Comparison of ENCODE assay signal across 17 cellular contexts in the genomic region with DNA sequence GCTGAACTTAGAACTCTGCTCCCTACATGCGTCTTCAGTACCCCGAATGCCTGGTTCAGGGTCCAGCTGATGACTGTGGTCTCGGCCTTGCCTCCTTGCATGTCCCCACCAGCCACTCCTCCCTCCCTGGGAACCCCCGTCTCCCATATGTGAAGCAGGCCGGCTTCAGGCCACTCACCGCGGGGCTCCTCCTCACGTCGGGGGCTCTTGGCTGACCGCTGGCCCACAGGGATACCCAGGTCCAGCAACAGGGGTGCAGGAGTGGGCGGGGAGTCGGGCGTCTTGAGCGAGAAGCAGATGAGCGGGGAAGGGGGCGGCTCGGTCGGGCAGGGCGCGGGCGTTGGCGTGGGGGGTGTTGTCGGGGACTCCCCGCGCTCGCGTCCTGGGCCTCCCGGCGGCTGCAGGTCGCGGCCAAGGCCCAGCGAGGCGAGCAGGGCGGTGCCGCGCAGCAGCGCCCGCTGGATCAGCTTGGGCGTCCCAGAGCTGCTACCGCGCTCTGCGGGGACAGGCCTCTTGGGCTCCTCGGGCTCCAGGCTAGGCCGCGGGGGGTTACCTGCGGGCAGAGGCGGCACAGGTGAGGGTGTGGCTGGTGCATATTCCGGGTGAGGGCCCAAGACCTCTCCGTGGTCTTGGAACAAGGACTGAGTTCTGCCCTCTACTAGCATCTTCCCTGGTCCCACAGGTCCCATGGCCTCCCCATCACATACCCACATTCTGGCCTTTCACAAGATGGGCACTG. TPM values are rescaled to one million over a fixed set of nuclear protein-coding genes. Genes with fewer than 3 reads are reported as not detected.
A peak's percentile ranks its signal among the peaks of the same experiment; 100 is the strongest.
DNase-seq lines count a peak whose midpoint lies in the region; ATAC-seq, FAIRE-seq and TF ChIP-seq lines count a peak whose summit lies in the region.
"Had no signal": no experiment of that assay in that cellular context is flagged by ENCODE, and none has a peak within 500 bp of the region (broad histone marks: within the 10 kb centered on the region; RNA-seq: fewer than 3 reads in every experiment).

No MANE protein-coding gene starts in this region.

- no peaks in the 10 kb centered on the region for H3K4me1 ChIP-seq in GM23338 (ENCODE audit: insufficient read depth)
- no peaks in the 10 kb centered on the region for H3K4me1 ChIP-seq in kidney (ENCODE audit: control insufficient read depth in 1 of 2, insufficient read depth in 1 of 2, low read depth in 1 of 2, low read length in 2 of 2)

- H2AFZ ChIP-seq in GM23338 = no peak overlapping the region
- H2AFZ ChIP-seq: GM23248 had no signal

- TF ChIP-seq CTCF in GM23338 (conservative IDR thresholded peaks at IDR 0.05; ENCODE audit: low read depth in 2 of 2) (no peak), kidney (IDR thresholded peaks at IDR 0.05; ENCODE audit: borderline replicate concordance, extremely low read depth, insufficient read depth) (no peak)

- peak overlapping the region; percentile 38 for H3K27ac Mint-ChIP-seq in activated naive CD8-positive, alpha-beta T cell treated with anti-CD3 and anti-CD28 coated beads for 36 hours
- no peak overlapping the region for H3K27ac Mint-ChIP-seq in activated naive CD8-positive, alpha-beta T cell treated with anti-CD3 and anti-CD28 coated beads, Interleukin-2, amount 50 U/mL, for 24 hours
- H3K27ac Mint-ChIP-seq in GM23338 = no peak overlapping the region
- peak overlapping the region; percentile 39 for H3K27ac Mint-ChIP-seq in stimulated activated naive B cell treated with anti-CD40 and anti-IgM and Interleukin-4, amounts not matched to agents 10 μg/mL and 1 μg/mL and 100 μg/mL, for 72 hours
- H3K27ac Mint-ChIP-seq: CD4-positive, alpha-beta T cell had no signal

- no peak overlapping the region for H3K4me3 Mint-ChIP-seq in activated naive CD8-positive, alpha-beta T cell treated with anti-CD3 and anti-CD28 coated beads for 36 hours
- H3K4me3 Mint-ChIP-seq in activated naive CD8-positive, alpha-beta T cell treated with anti-CD3 and anti-CD28 coated beads, Interleukin-2, amount 50 U/mL, for 24 hours = no peak overlapping the region
- H3K4me3 Mint-ChIP-seq in GM23338 = no peak overlapping the region; the same call in 2 of the 3 replicates
- H3K4me3 Mint-ChIP-seq in stimulated activated naive B cell treated with anti-CD40 and anti-IgM and Interleukin-4, amounts not matched to agents 10 μg/mL and 1 μg/mL and 100 μg/mL, for 72 hours = no peak overlapping the region
- H3K4me3 Mint-ChIP-seq: CD4-positive, alpha-beta T cell had no signal

- H3K27me3 Mint-ChIP-seq in activated naive CD8-positive, alpha-beta T cell treated with anti-CD3 and anti-CD28 coated beads for 36 hours = no peaks in the 10 kb centered on the region
- H3K27me3 Mint-ChIP-seq in activated naive CD8-positive, alpha-beta T cell treated with anti-CD3 and anti-CD28 coated beads, Interleukin-2, amount 50 U/mL, for 24 hours = no peaks in the 10 kb centered on the region
- peaks cover 11% of the 10 kb centered on the region for H3K27me3 Mint-ChIP-seq in GM23338 (ENCODE audit: insufficient read depth, low read depth, poor library complexity)
- no peaks in the 10 kb centered on the region for H3K27me3 Mint-ChIP-seq in stimulated activated naive B cell treated with anti-CD40 and anti-IgM and Interleukin-4, amounts not matched to agents 10 μg/mL and 1 μg/mL and 100 μg/mL, for 72 hours
- H3K27me3 Mint-ChIP-seq: CD4-positive, alpha-beta T cell had no signal

- H3F3A ChIP-seq in GM23338 (replicated peaks; ENCODE audit: low read depth) = 0 out of 2 replicates have a peak, but pooled peaks cover under 1% of the 10 kb centered on the region

- H3K27me3 ChIP-seq in GM23338 (ENCODE audit: insufficient read depth) = peaks cover 2% of the 10 kb centered on the region; the same call in 1 of the 2 replicates
- H3K27me3 ChIP-seq: BLaER1 treated with 17β-estradiol and CSF1 and Interleukin-3, amounts not matched to agents 10 nM and 100 nM had no signal

- no peak for ATAC-seq in activated naive CD8-positive, alpha-beta T cell treated with anti-CD3 and anti-CD28 coated beads, Interleukin-2, amount 50 U/mL, for 24 hours
- ATAC-seq in GM23338 = peak; percentile 53
- ATAC-seq in stimulated activated naive B cell treated with anti-CD40 and anti-IgM and Interleukin-4, amounts not matched to agents 10 μg/mL and 1 μg/mL and 100 μg/mL, for 72 hours (replicated peaks) = no peak
- ATAC-seq: GM12878 had no signal

- intact Hi-C loops in kidney (cut with DNase I) = no loop called here

- FAIRE-seq in kidney (lab: Jason Lieb, UNC) = no peak
- FAIRE-seq: GM12878 had no signal

- H4K20me1 ChIP-seq in GM23338 (replicated peaks; ENCODE audit: insufficient read depth) = no peaks in the 10 kb centered on the region; the same call in 1 of the 2 replicates

- H3K4me2 ChIP-seq in GM23338 = no peak overlapping the region
- H3K4me2 ChIP-seq: BLaER1 treated with 17β-estradiol and CSF1 and Interleukin-3, amounts not matched to agents 10 nM and 100 nM had no signal

- peaks cover 1% of the 10 kb centered on the region for H3K36me3 Mint-ChIP-seq in activated naive CD8-positive, alpha-beta T cell treated with anti-CD3 and anti-CD28 coated beads for 36 hours
- H3K36me3 Mint-ChIP-seq in activated naive CD8-positive, alpha-beta T cell treated with anti-CD3 and anti-CD28 coated beads, Interleukin-2, amount 50 U/mL, for 24 hours (ENCODE audit: low read depth) = peaks cover 12% of the 10 kb centered on the region
- peaks cover 16% of the 10 kb centered on the region; the same call in 2 of the 3 replicates for H3K36me3 Mint-ChIP-seq in GM23338 (ENCODE audit: low read depth)
- peaks cover 37 to 46% of the 10 kb centered on the region in 2 donors for H3K36me3 Mint-ChIP-seq in stimulated activated naive B cell treated with anti-CD40 and anti-IgM and Interleukin-4, amounts not matched to agents 10 μg/mL and 1 μg/mL and 100 μg/mL, for 72 hours

- no peaks in the 10 kb centered on the region for H3K9me3 ChIP-seq in kidney (ENCODE audit: control insufficient read depth in 1 of 2, low read length in 2 of 2)
- H3K9me3 ChIP-seq: BLaER1 treated with 17β-estradiol and CSF1 and Interleukin-3, amounts not matched to agents 10 nM and 100 nM had no signal

- H3K9me2 ChIP-seq in GM23338 (ENCODE audit: insufficient read depth) = no peaks in the 10 kb centered on the region

- H3K27ac ChIP-seq in GM23338 (ENCODE audit: low read depth) (no peak overlapping the region), kidney (ENCODE audit: low read depth in 2 of 2, low read length in 2 of 2) (no peak overlapping the region)
- H3K27ac ChIP-seq: BLaER1 treated with 17β-estradiol and CSF1 and Interleukin-3, amounts not matched to agents 10 nM and 100 nM; GM23248; HL-60 had no signal

- no peak overlapping the region for H3K9ac ChIP-seq in kidney (ENCODE audit: low read length in 2 of 2)
- H3K9ac ChIP-seq: GM23248 had no signal

- H3K9me3 Mint-ChIP-seq in activated naive CD8-positive, alpha-beta T cell treated with anti-CD3 and anti-CD28 coated beads for 36 hours = no peaks in the 10 kb centered on the region
- no peaks in the 10 kb centered on the region for H3K9me3 Mint-ChIP-seq in activated naive CD8-positive, alpha-beta T cell treated with anti-CD3 and anti-CD28 coated beads, Interleukin-2, amount 50 U/mL, for 24 hours
- no peaks in the 10 kb centered on the region; the same call in 2 of the 3 replicates for H3K9me3 Mint-ChIP-seq in GM23338
- H3K9me3 Mint-ChIP-seq in stimulated activated naive B cell treated with anti-CD40 and anti-IgM and Interleukin-4, amounts not matched to agents 10 μg/mL and 1 μg/mL and 100 μg/mL, for 72 hours = no peaks in the 10 kb centered on the region
- H3K9me3 Mint-ChIP-seq: CD4-positive, alpha-beta T cell had no signal

- no peaks in the 10 kb centered on the region for H3K79me2 ChIP-seq in GM23338 (replicated peaks; ENCODE audit: insufficient read depth)

- DNase-seq in activated naive CD8-positive, alpha-beta T cell treated with anti-CD3 and anti-CD28 coated beads for 36 hours = no peak
- DNase-seq in activated naive CD8-positive, alpha-beta T cell treated with anti-CD3 and anti-CD28 coated beads, Interleukin-2, amount 50 U/mL, for 24 hours = no peak
- no peak for DNase-seq in GM23338 (ENCODE audit: low spot score)
- peak; percentile 75 for DNase-seq in kidney
- DNase-seq in stimulated activated naive B cell treated with anti-CD40 and anti-IgM and Interleukin-4, amounts not matched to agents 10 μg/mL and 1 μg/mL and 100 μg/mL, for 72 hours = no peak
- no peak for DNase-seq in foreskin melanocyte
- no peak for DNase-seq in activated CD4-positive, alpha-beta T cell treated with anti-CD3 and anti-CD28 coated beads, Interleukin-2, amount 50 U/mL, for 4 hours
- DNase-seq: ACHN; CD4-positive, alpha-beta T cell; DMS79; GM23248; H7 had no signal

- H3K36me3 ChIP-seq in GM23338 (ENCODE audit: insufficient read depth) = no peaks in the 10 kb centered on the region; the same call in 1 of the 2 replicates
- peaks cover 5 to 32% of the 10 kb centered on the region in 2 donors for H3K36me3 ChIP-seq in kidney (ENCODE audit: control insufficient read depth in 1 of 2, insufficient read depth in 2 of 2, low read length in 2 of 2)

- H3K4me1 Mint-ChIP-seq in activated naive CD8-positive, alpha-beta T cell treated with anti-CD3 and anti-CD28 coated beads for 36 hours = peaks cover 8% of the 10 kb centered on the region
- H3K4me1 Mint-ChIP-seq in activated naive CD8-positive, alpha-beta T cell treated with anti-CD3 and anti-CD28 coated beads, Interleukin-2, amount 50 U/mL, for 24 hours = peaks cover 7% of the 10 kb centered on the region
- H3K4me1 Mint-ChIP-seq in GM23338 = no peaks in the 10 kb centered on the region; the same call in 2 of the 3 replicates
- peaks cover 14 to 36% of the 10 kb centered on the region in 2 donors for H3K4me1 Mint-ChIP-seq in stimulated activated naive B cell treated with anti-CD40 and anti-IgM and Interleukin-4, amounts not matched to agents 10 μg/mL and 1 μg/mL and 100 μg/mL, for 72 hours

- H3K4me3 ChIP-seq in GM23338 (no peak overlapping the region), kidney (ENCODE audit: low read length in 2 of 2) (no peak overlapping the region)
- H3K4me3 ChIP-seq: BLaER1 treated with 17β-estradiol and CSF1 and Interleukin-3, amounts not matched to agents 10 nM and 100 nM; GM12878; GM23248 had no signal

RNA-seq across cellular contexts. Expression of a gene that starts 3.8 kb away (rescaled TPM):
- under 1 TPM; 0.37 to 0.62 TPM for total RNA-seq in activated naive CD8-positive, alpha-beta T cell treated with anti-CD3 and anti-CD28 coated beads for 36 hours
- total RNA-seq in GM23338 (2014; rRNA removed; shearing (Covaris generic)) = not detected in 2 replicates
- polyA plus RNA-seq in GM23338 (2016; fragmentation: Nextera tagmentation; extraction: Ambion mirVana) (0.24 and 0.60 TPM in 2 replicates), kidney (ENCODE audit: insufficient read depth, low read depth, low replicate concordance) (not detected)
- 0.25 TPM for total RNA-seq in kidney
- total RNA-seq: A172, G401, GM23248, H7 had no signal
- polyA plus RNA-seq: GM23248 had no signal

RNA-seq across cellular contexts. Expression of a gene that starts 14.6 kb away (rescaled TPM):
- total RNA-seq in activated naive CD8-positive, alpha-beta T cell treated with anti-CD3 and anti-CD28 coated beads for 36 hours = 10 to 100 TPM; 51.2 to 54.8 TPM
- total RNA-seq in GM23338 (2014; rRNA removed; shearing (Covaris generic)) = 32.8 and 38.6 TPM in 2 replicates
- 19.8 and 20.8 TPM in 2 replicates for polyA plus RNA-seq in GM23338 (2016; fragmentation: Nextera tagmentation; extraction: Ambion mirVana)
- 89.1 TPM for total RNA-seq in kidney
- polyA plus RNA-seq in kidney (ENCODE audit: insufficient read depth, low read depth, low replicate concordance) = 55.7 TPM

RNA-seq across cellular contexts. Expression of a gene that starts 16.2 kb away (rescaled TPM):
- 10 to 100 TPM; 40.9 to 42.6 TPM for total RNA-seq in activated naive CD8-positive, alpha-beta T cell treated with anti-CD3 and anti-CD28 coated beads for 36 hours
- total RNA-seq in GM23338 (2014; rRNA removed; shearing (Covaris generic)) = 41.2 and 52.2 TPM in 2 replicates
- polyA plus RNA-seq in GM23338 (2016; fragmentation: Nextera tagmentation; extraction: Ambion mirVana) (7.3 and 8.7 TPM in 2 replicates), kidney (ENCODE audit: insufficient read depth, low read depth, low replicate concordance) (13.6 TPM)
- total RNA-seq in kidney = 44.4 TPM

RNA-seq across cellular contexts. Expression of a gene that starts 23.5 kb away (rescaled TPM):
- total RNA-seq in activated naive CD8-positive, alpha-beta T cell treated with anti-CD3 and anti-CD28 coated beads for 36 hours = 10 to 100 TPM; 55.7 to 60.0 TPM
- total RNA-seq in GM23338 (2014; rRNA removed; shearing (Covaris generic)) = 10.9 and 12.6 TPM in 2 replicates
- polyA plus RNA-seq in GM23338 (2016; fragmentation: Nextera tagmentation; extraction: Ambion mirVana) (1.4 and 2.9 TPM in 2 replicates), kidney (ENCODE audit: insufficient read depth, low read depth, low replicate concordance) (20.5 TPM)
- 95.4 TPM for total RNA-seq in kidney

RNA-seq across cellular contexts. Expression of a gene that starts 27.0 kb away (rescaled TPM):
- total RNA-seq in activated naive CD8-positive, alpha-beta T cell treated with anti-CD3 and anti-CD28 coated beads for 36 hours = 10 to 100 TPM; 13.6 to 15.0 TPM
- 16.0 and 18.2 TPM in 2 replicates for total RNA-seq in GM23338 (2014; rRNA removed; shearing (Covaris generic))
- polyA plus RNA-seq in GM23338 (2016; fragmentation: Nextera tagmentation; extraction: Ambion mirVana) = 13.0 and 13.9 TPM in 2 replicates
- 36.7 TPM for total RNA-seq in kidney
- 33.5 TPM for polyA plus RNA-seq in kidney (ENCODE audit: insufficient read depth, low read depth, low replicate concordance)

Comparison
In these comparisons a context has a peak if more than half of its experiments do, and no peak if none do; other contexts are left out.
1. H3K27ac Mint-ChIP-seq: peak in activated naive CD8-positive, alpha-beta T cell treated with anti-CD3 and anti-CD28 coated beads for 36 hours (single experiment) and stimulated activated naive B cell treated with anti-CD40 and anti-IgM and Interleukin-4, amounts not matched to agents 10 μg/mL and 1 μg/mL and 100 μg/mL, for 72 hours (single experiment); none in activated naive CD8-positive, alpha-beta T cell treated with anti-CD3 and anti-CD28 coated beads, Interleukin-2, amount 50 U/mL, for 24 hours (single experiment) and GM23338 (single experiment).